1 cellular context compared by ENCODE assay signal in the genomic region with DNA sequence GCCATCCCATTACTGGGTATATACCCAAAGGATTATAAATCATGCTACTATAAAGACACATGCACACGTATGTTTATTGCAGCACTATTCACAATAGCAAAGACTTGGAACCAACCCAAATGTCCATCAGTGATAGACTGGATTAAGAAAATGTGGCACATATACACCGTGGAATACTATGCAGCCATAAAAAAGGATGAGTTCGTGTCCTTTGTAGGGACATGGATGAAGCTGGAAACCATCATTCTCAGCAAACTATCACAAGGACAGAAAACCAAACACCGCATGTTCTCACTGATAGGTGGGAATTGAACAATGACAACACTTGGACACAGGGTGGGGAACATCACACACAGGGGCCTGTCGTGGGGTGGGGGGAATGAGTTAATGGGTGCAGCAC. TPM values are rescaled to one million over a fixed set of nuclear protein-coding genes. Genes with fewer than 3 reads are reported as not detected.
"Had no signal": no experiment of that assay in that cellular context is flagged by ENCODE, and none has a peak within 500 bp of the region (broad histone marks: within the 10 kb centered on the region; RNA-seq: fewer than 3 reads in every experiment).

No MANE protein-coding gene starts in this region.

RNA-seq across cellular contexts. Expression of a gene that starts 5.6 kb away (rescaled TPM):
- total RNA-seq: PC-3 had no signal
